In the genomic region with DNA sequence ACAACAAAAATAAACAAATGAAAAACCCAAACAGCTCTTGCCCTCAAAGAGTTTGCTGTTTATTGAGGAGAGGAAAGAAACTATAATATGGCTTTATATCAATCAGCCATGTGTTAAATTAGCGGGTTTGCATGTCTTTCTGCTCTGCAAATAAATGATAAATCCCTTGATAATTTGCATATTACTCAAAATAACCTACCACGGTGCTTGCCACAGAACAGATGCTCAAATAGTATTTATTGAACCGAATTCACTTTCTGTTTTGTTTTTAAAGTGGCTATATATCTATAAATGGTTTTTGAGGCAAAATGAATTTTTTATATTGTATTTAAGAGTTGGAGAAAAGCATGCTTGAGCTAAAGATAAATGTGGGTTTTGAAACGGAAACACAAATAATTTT, we compare ENCODE assay signal across 28 cellular contexts.
A peak's percentile ranks its signal among the peaks of the same experiment; 100 is the strongest.
DNase-seq lines count a peak whose midpoint lies in the region; ATAC-seq, FAIRE-seq and TF ChIP-seq lines count a peak whose summit lies in the region.
"Had no signal": no experiment of that assay in that cellular context is flagged by ENCODE, and none has a peak within 500 bp of the region (broad histone marks: within the 10 kb centered on the region; RNA-seq: fewer than 3 reads in every experiment).

No MANE protein-coding gene starts in this region.

- POLR2A ChIA-PET in HepG2 (lab: Yijun Ruan, JAX): no interaction called here

- no peak for FAIRE-seq in HepG2 (lab: Jason Lieb, UNC)
- FAIRE-seq: astrocyte, GM12891, small intestine had no signal

- H3K27me3 ChIP-seq in endocrine pancreas (ENCODE audit: control insufficient read depth, insufficient read depth, low read length): no peaks in the 10 kb centered on the region
- H3K27me3 ChIP-seq in HepG2 (ENCODE audit: control insufficient read depth in 1 of 2, insufficient read depth in 2 of 2, low read length in 2 of 2): 0 out of 5 replicates have a peak, but pooled peaks cover 0 to 10% of the 10 kb centered on the region in 2 experiments
- H3K27me3 ChIP-seq: testis had no signal

- TF ChIP-seq EP300 in HepG2 (IDR thresholded peaks at IDR 0.05; ENCODE audit: low read depth in 2 of 2, low read length in 2 of 2): no peak
- no peak for TF ChIP-seq EP300 in HepG2 (CRISPR knock-in tag; IDR thresholded peaks at IDR 0.05; ENCODE audit: borderline replicate concordance)

- H3K36me3 ChIP-seq in endocrine pancreas (ENCODE audit: control insufficient read depth, insufficient read depth, low read length): no peaks in the 10 kb centered on the region
- H3K36me3 ChIP-seq in HepG2 (replicated peaks in 1 of 2; ENCODE audit: control insufficient read depth in 1 of 2, insufficient read depth in 2 of 2, low read length in 2 of 2): no peaks in the 10 kb centered on the region
- H3K36me3 ChIP-seq: HAP-1, WERI-Rb-1 had no signal

- in situ Hi-C loops in HepG2 (cut with HindIII; ENCODE audit: extremely low pct_ligation_motif_present, low pct_unique_long_range_greater_than_20kb): no loop called here

- H3K79me2 ChIP-seq in HepG2 (ENCODE audit: insufficient read depth, low read length): no peaks in the 10 kb centered on the region

- TF ChIP-seq CTCF in HepG2 (CRISPR knock-in tag; IDR thresholded peaks at IDR 0.05): no peak

- DNase-seq in germinal center (ENCODE audit: low spot score) (no peak), HepG2 (ENCODE audit: low spot score) (no peak)
- DNase-seq: activated CD4-positive, alpha-beta T cell treated with anti-CD3 and anti-CD28 coated beads, Interleukin-2, amount 50 U/mL, for 1 hour; activated naive CD8-positive, alpha-beta T cell treated with anti-CD3 and anti-CD28 coated beads for 36 hours; CD8-positive, alpha-beta T cell; dorsolateral prefrontal cortex; GF-D8; KBM-7; MV-4-11; naive B cell; NCI-H187 treated with DMSO at 0.1 percent for 48 hours; NCI-H2227 treated with DMSO at 0.1 percent for 48 hours; NCI-H748 treated with DMSO at 0.1 percent for 48 hours; occipital lobe; small intestine; stimulated activated naive B cell treated with anti-CD40 and anti-IgM and Interleukin-4, amounts not matched to agents 10 μg/mL and 1 μg/mL and 100 μg/mL, for 72 hours; testis; WERI-Rb-1 had no signal

- peaks cover 5% of the 10 kb centered on the region for H3K4me1 ChIP-seq in endocrine pancreas (ENCODE audit: control insufficient read depth, insufficient read depth, low read length)
- H3K4me1 ChIP-seq in HepG2 (ENCODE audit: insufficient read depth, low read length): no peaks in the 10 kb centered on the region
- H3K4me1 ChIP-seq: HAP-1, testis had no signal

- BruUV-seq in HepG2 (replicated peaks; lab: Mats Ljungman, UMichigan): no TSS peak

- TF ChIP-seq RAD21 in HepG2 (CRISPR knock-in tag; IDR thresholded peaks at IDR 0.05): no peak

- H2AFZ ChIP-seq in HepG2 (ENCODE audit: low read length): no peak overlapping the region

- intact Hi-C loops in HepG2 (cut with micrococcal nuclease; ENCODE audit: unreplicated experiment): no loop called here

- ATAC-seq in GM18867 (IDR thresholded peaks at IDR 0.05; ENCODE audit: unreplicated experiment) (peak; percentile 75), GM21619 (IDR thresholded peaks at IDR 0.05; ENCODE audit: unreplicated experiment) (peak; percentile 81), HG03135 (IDR thresholded peaks at IDR 0.05; ENCODE audit: unreplicated experiment) (peak; percentile 73), GM18498 (IDR thresholded peaks at IDR 0.05; ENCODE audit: unreplicated experiment) (no peak), HepG2 (no peak)
- ATAC-seq: activated T-helper 17 cell treated with anti-CD3 and anti-CD28 coated beads, Interleukin-2, amount 50 U/mL, for 72 hours; CD8-positive, alpha-beta T cell; SK-N-SH treated with all-trans-retinoic acid at 6 μM for 48 hours; stimulated activated naive B cell treated with anti-CD40 and anti-IgM and Interleukin-4, amounts not matched to agents 10 μg/mL and 1 μg/mL and 100 μg/mL, for 72 hours had no signal

- no peak overlapping the region for H3K27ac ChIP-seq in HepG2 (ENCODE audit: extremely low read length, insufficient read depth, low read length)
- H3K27ac ChIP-seq: dorsolateral prefrontal cortex, testis, WERI-Rb-1 had no signal

- H3K4me2 ChIP-seq in HepG2 (ENCODE audit: low read depth, low read length): no peak overlapping the region

- H3K9me3 ChIP-seq in endocrine pancreas (ENCODE audit: control insufficient read depth, low read length) (no peaks in the 10 kb centered on the region), HepG2 (ENCODE audit: low read length) (no peaks in the 10 kb centered on the region)
- H3K9me3 ChIP-seq: HAP-1, testis had no signal

- peak overlapping the region; percentile 22 for H3K4me3 ChIP-seq in endocrine pancreas (ENCODE audit: control insufficient read depth, insufficient read depth, low read length)
- no peak overlapping the region for H3K4me3 ChIP-seq in HepG2 (replicated peaks in 1 of 3; ENCODE audit: insufficient read depth in 1 of 3, low read depth in 2 of 3, low read length in 3 of 3)
- H3K4me3 ChIP-seq: dorsolateral prefrontal cortex, HAP-1, testis had no signal

- WGBS in HepG2 (ENCODE audit: low lambda C conversion rate): 3% methylated on average over 4 of the region's 4 CpGs

- CTCF ChIA-PET in HepG2 (lab: Yijun Ruan, JAX; ENCODE audit: low intra/inter-chr PET ratio, low total read pairs): no interaction called here

- no peak for TF ChIP-seq POLR2A in HepG2 (IDR thresholded peaks at IDR 0.05; ENCODE audit: insufficient read depth in 1 of 2, low read depth in 2 of 2, low read length in 2 of 2)

- no peaks in the 10 kb centered on the region for H4K20me1 ChIP-seq in HepG2 (ENCODE audit: insufficient read depth, low read length)

- H3K9ac ChIP-seq in endocrine pancreas (ENCODE audit: control insufficient read depth, insufficient read depth, low read length) (no peak overlapping the region), HepG2 (ENCODE audit: insufficient read depth, low read depth, low read length) (no peak overlapping the region)

TF ChIP-seq in HepG2, 621 proteins besides CTCF, POLR2A, EP300 and RAD21:
- TF ChIP-seq NPAS2 (CRISPR knock-in tag; IDR thresholded peaks at IDR 0.05; ENCODE audit: borderline replicate concordance): no peak
- TF ChIP-seq, protein P1, sequence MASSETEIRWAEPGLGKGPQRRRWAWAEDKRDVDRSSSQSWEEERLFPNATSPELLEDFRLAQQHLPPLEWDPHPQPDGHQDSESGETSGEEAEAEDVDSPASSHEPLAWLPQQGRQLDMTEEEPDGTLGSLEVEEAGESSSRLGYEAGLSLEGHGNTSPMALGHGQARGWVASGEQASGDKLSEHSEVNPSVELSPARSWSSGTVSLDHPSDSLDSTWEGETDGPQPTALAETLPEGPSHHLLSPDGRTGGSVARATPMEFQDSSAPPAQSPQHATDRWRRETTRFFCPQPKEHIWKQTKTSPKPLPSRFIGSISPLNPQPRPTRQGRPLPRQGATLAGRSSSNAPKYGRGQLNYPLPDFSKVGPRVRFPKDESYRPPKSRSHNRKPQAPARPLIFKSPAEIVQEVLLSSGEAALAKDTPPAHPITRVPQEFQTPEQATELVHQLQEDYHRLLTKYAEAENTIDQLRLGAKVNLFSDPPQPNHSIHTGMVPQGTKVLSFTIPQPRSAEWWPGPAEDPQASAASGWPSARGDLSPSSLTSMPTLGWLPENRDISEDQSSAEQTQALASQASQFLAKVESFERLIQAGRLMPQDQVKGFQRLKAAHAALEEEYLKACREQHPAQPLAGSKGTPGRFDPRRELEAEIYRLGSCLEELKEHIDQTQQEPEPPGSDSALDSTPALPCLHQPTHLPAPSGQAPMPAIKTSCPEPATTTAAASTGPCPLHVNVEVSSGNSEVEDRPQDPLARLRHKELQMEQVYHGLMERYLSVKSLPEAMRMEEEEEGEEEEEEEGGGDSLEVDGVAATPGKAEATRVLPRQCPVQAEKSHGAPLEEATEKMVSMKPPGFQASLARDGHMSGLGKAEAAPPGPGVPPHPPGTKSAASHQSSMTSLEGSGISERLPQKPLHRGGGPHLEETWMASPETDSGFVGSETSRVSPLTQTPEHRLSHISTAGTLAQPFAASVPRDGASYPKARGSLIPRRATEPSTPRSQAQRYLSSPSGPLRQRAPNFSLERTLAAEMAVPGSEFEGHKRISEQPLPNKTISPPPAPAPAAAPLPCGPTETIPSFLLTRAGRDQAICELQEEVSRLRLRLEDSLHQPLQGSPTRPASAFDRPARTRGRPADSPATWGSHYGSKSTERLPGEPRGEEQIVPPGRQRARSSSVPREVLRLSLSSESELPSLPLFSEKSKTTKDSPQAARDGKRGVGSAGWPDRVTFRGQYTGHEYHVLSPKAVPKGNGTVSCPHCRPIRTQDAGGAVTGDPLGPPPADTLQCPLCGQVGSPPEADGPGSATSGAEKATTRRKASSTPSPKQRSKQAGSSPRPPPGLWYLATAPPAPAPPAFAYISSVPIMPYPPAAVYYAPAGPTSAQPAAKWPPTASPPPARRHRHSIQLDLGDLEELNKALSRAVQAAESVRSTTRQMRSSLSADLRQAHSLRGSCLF (CRISPR knock-in tag; IDR thresholded peaks at IDR 0.05; ENCODE audit: borderline replicate concordance): no peak

Comparison
In these comparisons a context has a peak if more than half of its experiments do, and no peak if none do; other contexts are left out.
1. ATAC-seq: peak in GM18867 (single experiment), GM21619 (single experiment) and HG03135 (single experiment); none in GM18498 (single experiment) and HepG2 (single experiment).